Comparison of ENCODE assay signal across 10 cellular contexts in genomic region chr2:196183172-196183473, GRCh38. TPM values are rescaled to one million over a fixed set of nuclear protein-coding genes. Genes with fewer than 3 reads are reported as not detected.
DNase-seq lines count a peak whose midpoint lies in the region; ATAC-seq and FAIRE-seq lines count a peak whose summit lies in the region.
"Had no signal": no experiment of that assay in that cellular context is flagged by ENCODE, and none has a peak within 500 bp of the region (broad histone marks: within the 10 kb centered on the region; RNA-seq: fewer than 3 reads in every experiment).

No MANE protein-coding gene starts in this region.

- H4K5ac ChIP-seq in mesendoderm (ENCODE audit: low read length), result no peak overlapping the region

- no peaks in the 10 kb centered on the region for H3K79me1 ChIP-seq in mesendoderm (ENCODE audit: low read length)

- H3K4ac ChIP-seq in mesendoderm (ENCODE audit: low read depth, low read length), result no peak overlapping the region

- H3K36me3 ChIP-seq in small intestine (ENCODE audit: control insufficient read depth in 2 of 2, insufficient read depth in 2 of 2, low read length in 2 of 2), result no peaks in the 10 kb centered on the region
- no peaks in the 10 kb centered on the region for H3K36me3 ChIP-seq in mesendoderm (ENCODE audit: control insufficient read depth, insufficient read depth, low read length)
- H3K36me3 ChIP-seq: SJCRH30 had no signal

- H2BK15ac ChIP-seq in mesendoderm (replicated peaks; ENCODE audit: low read depth), result no peak overlapping the region

- no peak overlapping the region for H3K18ac ChIP-seq in mesendoderm (ENCODE audit: low read length)

- no peaks in the 10 kb centered on the region for H3K4me1 ChIP-seq in small intestine (ENCODE audit: control insufficient read depth in 2 of 2, insufficient read depth in 1 of 2, low read depth in 1 of 2, low read length in 1 of 2)
- no peaks in the 10 kb centered on the region for H3K4me1 ChIP-seq in mesendoderm (ENCODE audit: control insufficient read depth, low read depth, low read length)
- H3K4me1 ChIP-seq: SJCRH30 had no signal

- H3K56ac ChIP-seq in mesendoderm (ENCODE audit: low read length), result no peak overlapping the region

- 62 to 72% (median 69%) methylated on average over 3 of the region's 3 CpGs for WGBS in small intestine, 3 donors
- WGBS in mesendoderm (ENCODE audit: extremely low coverage, insufficient coverage, low lambda C conversion rate), result no CpG with 5 or more reads among the region's 3 CpGs

- H2BK120ac ChIP-seq in mesendoderm (ENCODE audit: low read depth, low read length), result no peak overlapping the region

- peaks cover 68% of the 10 kb centered on the region for H3K4me1 Mint-ChIP-seq in T-helper 2 cell treated with Interferon-gamma antibody and Interleukin-4, amounts not matched to agents 5 μg/mL and 100 μg/mL, for 36 hours (ENCODE audit: low read depth)

- ATAC-seq in GM19035 (IDR thresholded peaks at IDR 0.05; ENCODE audit: unreplicated experiment) (peak; percentile 31), HG03039 (IDR thresholded peaks at IDR 0.05; ENCODE audit: unreplicated experiment) (peak; percentile 22)

- no peak for FAIRE-seq in small intestine (lab: Jason Lieb, UNC)

- H3K79me2 ChIP-seq in mesendoderm (ENCODE audit: control insufficient read depth, insufficient read depth, low read length), result no peaks in the 10 kb centered on the region

- H3K9ac ChIP-seq in mesendoderm (ENCODE audit: low read length), result no peak overlapping the region

- H3K4me3 Mint-ChIP-seq in T-helper 2 cell treated with Interferon-gamma antibody and Interleukin-4, amounts not matched to agents 5 μg/mL and 100 μg/mL, for 36 hours, result peak overlapping the region; percentile 76

- H3K9me3 Mint-ChIP-seq in T-helper 2 cell treated with Interferon-gamma antibody and Interleukin-4, amounts not matched to agents 5 μg/mL and 100 μg/mL, for 36 hours, result peaks cover 20% of the 10 kb centered on the region

- H3K27me3 ChIP-seq in small intestine (ENCODE audit: control insufficient read depth in 2 of 2, insufficient read depth in 2 of 2, low read length in 2 of 2) (no peaks in the 10 kb centered on the region), mesendoderm (ENCODE audit: insufficient read depth, low read length, poor library complexity) (no peaks in the 10 kb centered on the region)
- H3K27me3 ChIP-seq: SJCRH30 had no signal

- peak overlapping the region; percentile 44 to 61 for H3K27ac ChIP-seq in small intestine (ENCODE audit: low read depth in 1 of 2, low read length in 1 of 2)
- no peak overlapping the region for H3K27ac ChIP-seq in mesendoderm (ENCODE audit: low read depth, low read length)
- H3K27ac ChIP-seq: HL-60, SJCRH30 had no signal

- no peak overlapping the region for H3K4me2 ChIP-seq in mesendoderm (ENCODE audit: low read length)

- no peak for DNase-seq in T-helper 2 cell treated with Interferon-gamma antibody and Interleukin-4, amounts not matched to agents 5 μg/mL and 100 μg/mL, for 36 hours (ENCODE audit: low spot score)
- DNase-seq in small intestine (no peak), NCI-H1436 (lab: John Stamatoyannopoulos, UW) (no peak), mesendoderm (no peak), DMS153 (lab: John Stamatoyannopoulos, UW) (no peak)
- DNase-seq: NCI-H2081 treated with DMSO at 0.1 percent for 48 hours, SJCRH30 had no signal

- peak overlapping the region; percentile 88 for H3K27ac Mint-ChIP-seq in T-helper 2 cell treated with Interferon-gamma antibody and Interleukin-4, amounts not matched to agents 5 μg/mL and 100 μg/mL, for 36 hours

- H2BK5ac ChIP-seq in mesendoderm (ENCODE audit: low read length), result no peak overlapping the region

- H3K27me3 Mint-ChIP-seq in T-helper 2 cell treated with Interferon-gamma antibody and Interleukin-4, amounts not matched to agents 5 μg/mL and 100 μg/mL, for 36 hours (ENCODE audit: low read depth), result no peaks in the 10 kb centered on the region

- no peaks in the 10 kb centered on the region for H3K9me3 ChIP-seq in small intestine (ENCODE audit: control insufficient read depth, low read depth)

- no peak overlapping the region for H2AK5ac ChIP-seq in mesendoderm (ENCODE audit: low read length)

- H3K4me3 ChIP-seq in small intestine (ENCODE audit: low read depth in 1 of 2, low read length in 2 of 2), result no peak overlapping the region
- H3K4me3 ChIP-seq in mesendoderm (ENCODE audit: low read length), result no peak overlapping the region
- H3K4me3 ChIP-seq: SJCRH30 had no signal

- no peak overlapping the region for H3K23ac ChIP-seq in mesendoderm (ENCODE audit: low read length)

- peaks cover 25% of the 10 kb centered on the region for H3K36me3 Mint-ChIP-seq in T-helper 2 cell treated with Interferon-gamma antibody and Interleukin-4, amounts not matched to agents 5 μg/mL and 100 μg/mL, for 36 hours (ENCODE audit: low read depth)

- H4K8ac ChIP-seq in mesendoderm (ENCODE audit: low read depth, low read length), result no peak overlapping the region

RNA-seq across cellular contexts. Expression of gene STK17B, which starts 11.7 kb away (rescaled TPM):
- polyA plus RNA-seq in small intestine, result 10 to 100 TPM in 2 of 3 donors, 1 to 10 TPM in 1; 6.7 to 27.7 (median 23.2) TPM
- 5.2 TPM for polyA plus RNA-seq in mesendoderm (2013, experiment 1 of 2)
- 5.8 TPM for polyA plus RNA-seq in mesendoderm (2013, experiment 2 of 2)
